Comparison of ENCODE assay signal across 8 cellular contexts in genomic region chr15:42548258-42549051, GRCh38. TPM values are rescaled to one million over a fixed set of nuclear protein-coding genes. Genes with fewer than 3 reads are reported as not detected.
DNase-seq lines count a peak whose midpoint lies in the region; ATAC-seq and TF ChIP-seq lines count a peak whose summit lies in the region.

HAUS2 (plus strand) TSS chr15:42548838; CDS start chr15:42548873, 35 bp downstream.
LRRC57 (minus strand) TSS chr15:42548793; CDS start chr15:42548434, 359 bp downstream.

- H3K9ac ChIP-seq in GM23248 (peak within 1 kb of the TSS; percentile 92), neural progenitor cell (peak within 1 kb of the TSS; percentile 91), stomach smooth muscle (ENCODE audit: low read length in 2 of 2) (peak within 1 kb of the TSS; percentile 98)

- peaks cover 15% of the 10 kb centered on the region for H3K36me3 ChIP-seq in GM23248 (ENCODE audit: low read depth)
- no peaks in the 10 kb centered on the region for H3K36me3 ChIP-seq in neural progenitor cell
- H3K36me3 ChIP-seq in stomach smooth muscle (ENCODE audit: control insufficient read depth in 2 of 2, insufficient read depth in 2 of 2, low read length in 2 of 2) = peaks cover 9 to 11% of the 10 kb centered on the region in 2 donors

- H3K79me2 ChIP-seq in GM23248 (ENCODE audit: insufficient read depth) (peaks cover 79% of the 10 kb centered on the region), neural progenitor cell (ENCODE audit: low read depth) (peaks cover 57% of the 10 kb centered on the region)

- peaks cover 11% of the 10 kb centered on the region; the same call in 1 of the 2 replicates for H3F3A ChIP-seq in GM23248 (ENCODE audit: insufficient read depth)
- peaks cover 10% of the 10 kb centered on the region for H3F3A ChIP-seq in neural progenitor cell (ENCODE audit: low read depth)

- in situ Hi-C loops in GM23248 (cut with MboI) = no loop called here

- H3K4me1 Mint-ChIP-seq in neural progenitor cell = peaks cover 25% of the 10 kb centered on the region

- TF ChIP-seq CTCF in foreskin keratinocyte (conservative IDR thresholded peaks at IDR 0.05) (peak; percentile 7), neural progenitor cell (IDR thresholded peaks at IDR 0.05) (no peak)

- ATAC-seq in foreskin keratinocyte = peak; percentile 85

- H3K27ac ChIP-seq in GM23248 = peak within 1 kb of the TSS; percentile 74
- peak within 1 kb of the TSS; percentile 89 for H3K27ac ChIP-seq in foreskin keratinocyte
- peak within 1 kb of the TSS; percentile 44 for H3K27ac ChIP-seq in neural progenitor cell
- peak within 1 kb of the TSS; percentile 93 for H3K27ac ChIP-seq in stomach smooth muscle (ENCODE audit: low read length)

- no peaks in the 10 kb centered on the region for H3K9me2 ChIP-seq in GM23248 (ENCODE audit: insufficient read depth)

- no peaks in the 10 kb centered on the region for H3K9me3 Mint-ChIP-seq in neural progenitor cell

- H4K20me1 ChIP-seq in GM23248 (ENCODE audit: insufficient read depth) (no peaks in the 10 kb centered on the region), neural progenitor cell (ENCODE audit: low read depth) (no peaks in the 10 kb centered on the region)

- H3K27me3 Mint-ChIP-seq in neural progenitor cell (ENCODE audit: insufficient read depth, low read depth) = peaks cover 5% of the 10 kb centered on the region

- peaks cover 6% of the 10 kb centered on the region for H3K36me3 Mint-ChIP-seq in neural progenitor cell

- peak; percentile 83 for DNase-seq in EH (ENCODE audit: low read depth)
- peak; percentile 93 for DNase-seq in GM23248
- peak; percentile 77 for DNase-seq in LHCN-M2 (ENCODE audit: low read depth)
- peak; percentile 42 for DNase-seq in SHP77 treated with DMSO at 0.1 percent for 48 hours (lab: John Stamatoyannopoulos, UW)
- DNase-seq in activated gamma-delta T cell treated with Interleukin-2 at 50 U/mL for 16 hours = peak; percentile 81
- DNase-seq in foreskin keratinocyte = peak; percentile 66 to 81
- peak; percentile 97 for DNase-seq in neural progenitor cell (ENCODE audit: low spot score)

- peak within 1 kb of the TSS; percentile 91 for H3K4me3 ChIP-seq in GM23248
- peak within 1 kb of the TSS; percentile 97 for H3K4me3 ChIP-seq in neural progenitor cell
- peak within 1 kb of the TSS; percentile 96 to 97 for H3K4me3 ChIP-seq in stomach smooth muscle (ENCODE audit: low read length in 2 of 2)

- peak within 1 kb of the TSS; percentile 58 for H3K27ac Mint-ChIP-seq in neural progenitor cell

- peak within 1 kb of the TSS; percentile 99 for H2AFZ ChIP-seq in GM23248
- H2AFZ ChIP-seq in neural progenitor cell (replicated peaks) = peak within 1 kb of the TSS; percentile 98

- H3K4me1 ChIP-seq in GM23248 (ENCODE audit: insufficient read depth) = peaks cover 24% of the 10 kb centered on the region
- H3K4me1 ChIP-seq in foreskin keratinocyte = no peaks in the 10 kb centered on the region
- peaks cover 10% of the 10 kb centered on the region for H3K4me1 ChIP-seq in neural progenitor cell
- H3K4me1 ChIP-seq in stomach smooth muscle (ENCODE audit: control insufficient read depth, insufficient read depth, low read length) = peaks cover 19% of the 10 kb centered on the region

- WGBS in GM23248 (ENCODE audit: low coverage in 1 of 2, low lambda C conversion rate in 2 of 2, missing lambda C conversion rate in 2 of 2), 2 experiments = 0 to 1% methylated on average over 54 to 71 of the region's 71 CpGs

- H3K4me2 ChIP-seq in GM23248 (ENCODE audit: unreplicated experiment) (peak within 1 kb of the TSS; percentile 82), neural progenitor cell (peak within 1 kb of the TSS; percentile 88)

- H3K9me3 ChIP-seq in GM23248 (ENCODE audit: low read depth) = no peaks in the 10 kb centered on the region
- no peaks in the 10 kb centered on the region for H3K9me3 ChIP-seq in neural progenitor cell (ENCODE audit: low read depth)
- H3K9me3 ChIP-seq in stomach smooth muscle (ENCODE audit: control insufficient read depth in 2 of 2, low read length in 2 of 2) = no peaks in the 10 kb centered on the region

- H3K27me3 ChIP-seq in GM23248 (replicated peaks; ENCODE audit: insufficient read depth) (no peaks in the 10 kb centered on the region), foreskin keratinocyte (no peaks in the 10 kb centered on the region), neural progenitor cell (no peaks in the 10 kb centered on the region), stomach smooth muscle (ENCODE audit: control insufficient read depth in 1 of 2, insufficient read depth in 2 of 2, low read length in 2 of 2) (no peaks in the 10 kb centered on the region)

- peak within 1 kb of the TSS; percentile 99 for H3K4me3 Mint-ChIP-seq in neural progenitor cell

RNA-seq across cellular contexts. Expression of gene HAUS2, which starts in this region (rescaled TPM):
- 41.9 and 47.8 TPM in 2 replicates for total RNA-seq in GM23248 (2014; rRNA removed; shearing (Covaris generic))
- polyA plus RNA-seq in GM23248 (2016; fragmentation: Nextera tagmentation; extraction: Ambion mirVana) (22.1 and 26.7 TPM in 2 replicates), foreskin keratinocyte (18.1 and 23.5 TPM in 2 replicates)
- total RNA-seq in LHCN-M2 (2014; rRNA removed) (55.5 and 65.8 TPM in 2 replicates), foreskin keratinocyte (31.7 and 36.5 TPM in 2 replicates), neural progenitor cell (ENCODE audit: low replicate concordance) (42.9 and 72.2 TPM in 2 replicates)
- polyA plus RNA-seq in LHCN-M2 (2012) = 15.7 TPM

RNA-seq across cellular contexts. Expression of gene LRRC57, which starts in this region (rescaled TPM):
- total RNA-seq in GM23248 (2014; rRNA removed; shearing (Covaris generic)) = 15.1 and 18.1 TPM in 2 replicates
- polyA plus RNA-seq in GM23248 (2016; fragmentation: Nextera tagmentation; extraction: Ambion mirVana) (14.1 and 14.4 TPM in 2 replicates), foreskin keratinocyte (7.6 and 8.4 TPM in 2 replicates)
- total RNA-seq in LHCN-M2 (2014; rRNA removed) (9.0 and 12.6 TPM in 2 replicates), foreskin keratinocyte (18.5 and 20.0 TPM in 2 replicates), neural progenitor cell (ENCODE audit: low replicate concordance) (13.8 and 18.1 TPM in 2 replicates)
- 7.7 TPM for polyA plus RNA-seq in LHCN-M2 (2012)

Comparison
In these comparisons a context has a peak if more than half of its experiments do, and no peak if none do; other contexts are left out.
1. Peak in every context shown above with its lines: DNase-seq, ATAC-seq, H3K4me3 ChIP-seq and H3K27ac ChIP-seq.
2. DNase-seq: peak in every context shown above with its lines; median percentile 97 in neural progenitor cell; 93 in GM23248; 83 in EH; 81 in activated gamma-delta T cell treated with Interleukin-2 at 50 U/mL for 16 hours; 77 in LHCN-M2; 74 in foreskin keratinocyte; 42 in SHP77 treated with DMSO at 0.1 percent for 48 hours.